ENCODE assay signal across 14 cellular contexts in the genomic region with DNA sequence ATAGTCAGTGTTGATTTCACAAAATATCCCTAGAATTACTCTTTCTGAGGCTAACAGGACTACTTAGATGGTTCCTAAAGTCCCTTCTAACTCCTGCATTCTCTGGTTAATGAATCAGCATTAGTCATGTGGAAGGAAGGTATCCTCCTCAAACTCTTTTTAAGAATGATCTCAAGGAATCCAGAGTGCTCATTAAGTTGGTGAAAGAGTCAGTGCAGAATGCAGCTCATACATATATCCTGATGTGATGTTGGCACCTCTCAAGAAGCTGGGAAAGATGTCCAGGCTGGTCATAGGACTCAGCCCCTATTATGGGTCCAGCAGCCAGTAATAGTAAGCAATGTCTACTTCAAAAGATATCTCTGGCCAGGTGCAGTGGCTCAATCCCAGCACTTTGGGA.
DNase-seq lines count a peak whose midpoint lies in the region; ATAC-seq and TF ChIP-seq lines count a peak whose summit lies in the region.
"Had no signal": no experiment of that assay in that cellular context is flagged by ENCODE, and none has a peak within 500 bp of the region (broad histone marks: within the 10 kb centered on the region; RNA-seq: fewer than 3 reads in every experiment).

No MANE protein-coding gene starts in this region.

- DNase-seq in A172 (ENCODE audit: low spot score), result peak; percentile 94
- peak; percentile 18 for DNase-seq in HK-2 (ENCODE audit: unreplicated experiment)
- DNase-seq in adipocyte (ENCODE audit: low read depth), result peak; percentile 70
- DNase-seq in foreskin keratinocyte, result peak; percentile 72 to 87
- no peak for DNase-seq in suprapubic skin (ENCODE audit: low spot score in 2 of 2)
- no peak for DNase-seq in NCI-H2081 (lab: John Stamatoyannopoulos, UW)
- DNase-seq in Right ventricle myocardium superior, result no peak
- DNase-seq: glutamatergic neuron, NCI-H1048, NCI-H446 treated with DMSO at 0.1 percent for 48 hours, substantia nigra had no signal

- intact Hi-C loops in Right ventricle myocardium superior (cut with DNase I), result no loop called here

- no peak for TF ChIP-seq POLR2A in suprapubic skin (IDR thresholded peaks at IDR 0.05)

- H3K9ac ChIP-seq in adipocyte (ENCODE audit: low read length), result no peak overlapping the region
- H3K9ac ChIP-seq: parathyroid adenoma had no signal

- TF ChIP-seq EP300 in suprapubic skin (IDR thresholded peaks at IDR 0.05), result no peak

- peaks cover 4% of the 10 kb centered on the region for H3K36me3 ChIP-seq in adipocyte (ENCODE audit: control insufficient read depth, insufficient read depth, low read length, severe bottlenecking)
- no peaks in the 10 kb centered on the region for H3K36me3 ChIP-seq in suprapubic skin

- no peak overlapping the region for H3K4me3 ChIP-seq in adipocyte (ENCODE audit: low read length)
- H3K4me3 ChIP-seq in suprapubic skin, result no peak overlapping the region
- H3K4me3 ChIP-seq: lung had no signal

- TF ChIP-seq CTCF in foreskin keratinocyte (conservative IDR thresholded peaks at IDR 0.05) (no peak), suprapubic skin (IDR thresholded peaks at IDR 0.05) (no peak)

- H3K27ac ChIP-seq in foreskin keratinocyte (no peak overlapping the region), suprapubic skin (no peak overlapping the region)
- H3K27ac ChIP-seq: parathyroid adenoma had no signal

- ATAC-seq in foreskin keratinocyte (peak; percentile 77), HG03457 (IDR thresholded peaks at IDR 0.05; ENCODE audit: unreplicated experiment) (no peak), Right ventricle myocardium superior (ENCODE audit: poor library complexity) (no peak)

- H3K27me3 ChIP-seq in adipocyte (replicated peaks; ENCODE audit: control insufficient read depth, insufficient read depth, low read length) (no peaks in the 10 kb centered on the region), foreskin keratinocyte (no peaks in the 10 kb centered on the region), suprapubic skin (no peaks in the 10 kb centered on the region)

- peaks cover 2% of the 10 kb centered on the region for H3K9me3 ChIP-seq in adipocyte (ENCODE audit: control insufficient read depth, low read length)
- H3K9me3 ChIP-seq in suprapubic skin, result no peaks in the 10 kb centered on the region

- H3K4me1 ChIP-seq in adipocyte (ENCODE audit: control insufficient read depth, insufficient read depth, low read length), result peaks cover 38% of the 10 kb centered on the region
- H3K4me1 ChIP-seq in foreskin keratinocyte, result peaks cover 27% of the 10 kb centered on the region
- H3K4me1 ChIP-seq in suprapubic skin, result peaks cover 22% of the 10 kb centered on the region
- H3K4me1 ChIP-seq: parathyroid adenoma had no signal

Comparison
In these comparisons a context has a peak if more than half of its experiments do, and no peak if none do; other contexts are left out.
1. DNase-seq: peak in A172 (single experiment), HK-2 (single experiment), adipocyte (single experiment) and foreskin keratinocyte (2 of 2); none in suprapubic skin (0 of 2), NCI-H2081 (0 of 2) and Right ventricle myocardium superior (single experiment).